8 cellular contexts compared by ENCODE assay signal in the genomic region with DNA sequence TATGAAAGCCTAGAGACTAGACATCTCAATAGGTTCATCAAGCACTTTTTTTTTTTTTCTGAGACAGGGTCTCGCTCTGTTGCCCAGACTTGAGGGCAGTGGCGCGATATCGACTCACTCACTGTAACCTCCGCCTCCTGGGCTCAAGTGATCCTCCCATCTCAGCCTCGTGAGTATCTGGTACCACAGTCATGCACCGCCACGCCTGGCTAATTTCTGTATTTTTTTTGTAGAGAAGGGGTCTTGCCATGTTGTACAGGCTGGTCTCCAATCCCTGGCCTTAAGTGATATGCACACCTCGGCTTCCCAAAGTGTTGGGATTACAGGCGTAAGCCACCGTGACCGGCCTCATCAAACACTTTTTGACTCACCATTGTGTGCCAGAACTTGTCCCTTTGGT. TPM values are rescaled to one million over a fixed set of nuclear protein-coding genes. Genes with fewer than 3 reads are reported as not detected.
A peak's percentile ranks its signal among the peaks of the same experiment; 100 is the strongest.
DNase-seq lines count a peak whose midpoint lies in the region; ATAC-seq, FAIRE-seq and TF ChIP-seq lines count a peak whose summit lies in the region.

No MANE protein-coding gene starts in this region.

- FAIRE-seq in bronchial epithelial cell (lab: Jason Lieb, UNC) = no peak

- peak overlapping the region; percentile 72 to 100 (median 96) for H3K27ac Mint-ChIP-seq in CD8-positive, alpha-beta memory T cell
- H3K27ac Mint-ChIP-seq in naive thymus-derived CD8-positive, alpha-beta T cell = peak overlapping the region; percentile 91 to 100 (median 96)

- H3K4me1 Mint-ChIP-seq in CD8-positive, alpha-beta memory T cell = peaks cover 34 to 36% (median 35%) of the 10 kb centered on the region in 3 donors
- H3K4me1 Mint-ChIP-seq in naive thymus-derived CD8-positive, alpha-beta T cell = peaks cover 16 to 41% (median 36%) of the 10 kb centered on the region in 4 donors

- H3K4me3 ChIP-seq in CD8-positive, alpha-beta memory T cell (ENCODE audit: low read length) = peak overlapping the region; percentile 97
- H3K4me3 ChIP-seq in HUES48 (ENCODE audit: low read depth, low read length) (peak overlapping the region; percentile 90), bronchial epithelial cell (ENCODE audit: low read depth, low read length) (peak overlapping the region; percentile 65)

- peaks cover 32% of the 10 kb centered on the region for H3K4me1 ChIP-seq in CD8-positive, alpha-beta memory T cell (ENCODE audit: insufficient read depth, low read length)
- peaks cover 4% of the 10 kb centered on the region; the same call in 1 of the 2 replicates for H3K4me1 ChIP-seq in HUES48 (ENCODE audit: control insufficient read depth, insufficient read depth, low read length)

- TF ChIP-seq CTCF in bronchial epithelial cell (IDR thresholded peaks at IDR 0.05; ENCODE audit: insufficient read depth, low read length, severe bottlenecking) = no peak

- H3K9me3 Mint-ChIP-seq in CD8-positive, alpha-beta memory T cell = no peaks in the 10 kb centered on the region
- no peaks in the 10 kb centered on the region for H3K9me3 Mint-ChIP-seq in naive thymus-derived CD8-positive, alpha-beta T cell

- CTCF ChIA-PET in CD8-positive, alpha-beta memory T cell (lab: Charles Lee) = interaction anchor here (0.9 to 2.5 kb wide), 6 partner anchors 9 to 216 kb away, joined by 3 to 11 read pairs (median 5); a partner anchor contains a TSS

- H3K4me3 Mint-ChIP-seq in CD8-positive, alpha-beta memory T cell = peak overlapping the region; percentile 84 to 100 (median 95)
- peak overlapping the region; percentile 82 to 100 (median 100) for H3K4me3 Mint-ChIP-seq in naive thymus-derived CD8-positive, alpha-beta T cell

- peaks cover 0 to 32% (median 2%) of the 10 kb centered on the region in 3 donors for H3K36me3 Mint-ChIP-seq in CD8-positive, alpha-beta memory T cell
- H3K36me3 Mint-ChIP-seq in naive thymus-derived CD8-positive, alpha-beta T cell = peaks cover 0 to 23% (median 4%) of the 10 kb centered on the region in 3 donors

- H3K9me3 ChIP-seq in CD8-positive, alpha-beta memory T cell (ENCODE audit: low read length) = no peaks in the 10 kb centered on the region
- H3K9me3 ChIP-seq in HUES48 (ENCODE audit: control insufficient read depth, insufficient read depth, low read length) = no peaks in the 10 kb centered on the region

- H3K27me3 Mint-ChIP-seq in CD8-positive, alpha-beta memory T cell = no peaks in the 10 kb centered on the region
- H3K27me3 Mint-ChIP-seq in naive thymus-derived CD8-positive, alpha-beta T cell = no peaks in the 10 kb centered on the region

- H3K36me3 ChIP-seq in CD8-positive, alpha-beta memory T cell (ENCODE audit: insufficient read depth, low read length) = peaks cover 21% of the 10 kb centered on the region
- H3K36me3 ChIP-seq in HUES48 (ENCODE audit: control insufficient read depth, insufficient read depth, low read length) (peaks cover 29% of the 10 kb centered on the region), bronchial epithelial cell (ENCODE audit: control insufficient read depth, insufficient read depth, low read length) (peaks cover 5% of the 10 kb centered on the region)

- peak in 1 of 2 donors; percentile 13 for ATAC-seq in naive thymus-derived CD8-positive, alpha-beta T cell

- H3K27ac ChIP-seq in CD8-positive, alpha-beta memory T cell (ENCODE audit: low read depth, low read length) = peak overlapping the region; percentile 68
- H3K27ac ChIP-seq in HUES48 (ENCODE audit: low read depth, low read length) = peak overlapping the region; percentile 89

- no peak overlapping the region for H3K9ac ChIP-seq in HUES48 (ENCODE audit: low read depth, low read length)

- POLR2A ChIA-PET in CD8-positive, alpha-beta memory T cell (lab: Charles Lee) = interaction anchor here (1.0 to 1.3 kb wide), 4 partner anchors 10 to 145 kb away, joined by 3 to 7 read pairs (median 4); a partner anchor contains a TSS
- POLR2A ChIA-PET in naive thymus-derived CD8-positive, alpha-beta T cell (lab: Charles Lee) = interaction anchor here (0.7 to 3.4 kb wide), 8 partner anchors 10 to 243 kb away, joined by 3 to 28 read pairs (median 6); a partner anchor contains a TSS

- H3K27me3 ChIP-seq in CD8-positive, alpha-beta memory T cell (ENCODE audit: insufficient read depth, low read length, poor library complexity, severe bottlenecking) = no peaks in the 10 kb centered on the region
- H3K27me3 ChIP-seq in HUES48 (ENCODE audit: control insufficient read depth, insufficient read depth, low read length) = no peaks in the 10 kb centered on the region
- H3K27me3 ChIP-seq in bronchial epithelial cell (ENCODE audit: control insufficient read depth, insufficient read depth, low read length) = no peaks in the 10 kb centered on the region

- DNase-seq in CD8-positive, alpha-beta memory T cell = no peak
- DNase-seq in bronchial epithelial cell (ENCODE audit: low read depth) = peak; percentile 29
- no peak for DNase-seq in naive thymus-derived CD8-positive, alpha-beta T cell
- no peak for DNase-seq in kidney glomerular epithelial cell (lab: John Stamatoyannopoulos, UW)
- no peak for DNase-seq in RKO (ENCODE audit: low spot score)
- DNase-seq in hypothalamus (lab: John Stamatoyannopoulos, UW) = no peak
- DNase-seq in NCI-H2029 treated with DMSO at 0.1 percent for 48 hours (lab: John Stamatoyannopoulos, UW) = no peak

RNA-seq across cellular contexts. Expression of a gene that starts 0.6 kb away (rescaled TPM):
- total RNA-seq in CD8-positive, alpha-beta memory T cell = 100 to 1,000 TPM; 123 to 131 TPM
- polyA plus RNA-seq in CD8-positive, alpha-beta memory T cell = 58.7 TPM
- total RNA-seq in bronchial epithelial cell = 15.9 and 29.2 TPM in 2 replicates
- 10 to 100 TPM; 44.2 to 45.1 TPM for total RNA-seq in naive thymus-derived CD8-positive, alpha-beta T cell
- polyA plus RNA-seq in naive thymus-derived CD8-positive, alpha-beta T cell = 10 to 100 TPM; 27.3 to 70.4 (median 42.0) TPM

RNA-seq across cellular contexts. Expression of a gene that starts 10.3 kb away (rescaled TPM):
- 10 to 100 TPM; 63.0 to 69.1 TPM for total RNA-seq in CD8-positive, alpha-beta memory T cell
- polyA plus RNA-seq in CD8-positive, alpha-beta memory T cell = 113 TPM
- total RNA-seq in bronchial epithelial cell = 142 and 154 TPM in 2 replicates
- total RNA-seq in naive thymus-derived CD8-positive, alpha-beta T cell = 10 to 100 TPM; 39.7 to 42.1 TPM
- 100 to 1,000 TPM in 2 of 3 donors, 10 to 100 TPM in 1; 85.6 to 124 (median 103) TPM for polyA plus RNA-seq in naive thymus-derived CD8-positive, alpha-beta T cell

RNA-seq across cellular contexts. Expression of a gene that starts 17.3 kb away (rescaled TPM):
- not detected for total RNA-seq in CD8-positive, alpha-beta memory T cell
- not detected for polyA plus RNA-seq in CD8-positive, alpha-beta memory T cell
- total RNA-seq in bronchial epithelial cell = under 0.01 TPM in 1 of 2 replicates, not detected in the other
- total RNA-seq in naive thymus-derived CD8-positive, alpha-beta T cell = under 1 TPM; 0.39 to 0.58 TPM
- not detected for polyA plus RNA-seq in naive thymus-derived CD8-positive, alpha-beta T cell

RNA-seq across cellular contexts. Expression of a gene that starts 22.4 kb away (rescaled TPM):
- total RNA-seq in CD8-positive, alpha-beta memory T cell = 1 to 10 TPM; 7.3 to 7.4 TPM
- polyA plus RNA-seq in CD8-positive, alpha-beta memory T cell = 2.3 TPM
- total RNA-seq in bronchial epithelial cell = not detected in 2 replicates
- 10 to 100 TPM; 41.3 to 44.3 TPM for total RNA-seq in naive thymus-derived CD8-positive, alpha-beta T cell
- 1 to 10 TPM; 3.8 to 6.7 (median 6.7) TPM for polyA plus RNA-seq in naive thymus-derived CD8-positive, alpha-beta T cell

RNA-seq across cellular contexts. Expression of a gene that starts 29.5 kb away (rescaled TPM):
- total RNA-seq in CD8-positive, alpha-beta memory T cell = 1 to 10 TPM; 4.4 to 4.7 TPM
- polyA plus RNA-seq in CD8-positive, alpha-beta memory T cell = not detected
- total RNA-seq in bronchial epithelial cell = 0.53 and 1.7 TPM in 2 replicates
- under 1 TPM in 1 of 2 experiments, not detected in 1; 0.08 TPM for total RNA-seq in naive thymus-derived CD8-positive, alpha-beta T cell
- not detected for polyA plus RNA-seq in naive thymus-derived CD8-positive, alpha-beta T cell
